7 cellular contexts compared by ENCODE assay signal in the genomic region with DNA sequence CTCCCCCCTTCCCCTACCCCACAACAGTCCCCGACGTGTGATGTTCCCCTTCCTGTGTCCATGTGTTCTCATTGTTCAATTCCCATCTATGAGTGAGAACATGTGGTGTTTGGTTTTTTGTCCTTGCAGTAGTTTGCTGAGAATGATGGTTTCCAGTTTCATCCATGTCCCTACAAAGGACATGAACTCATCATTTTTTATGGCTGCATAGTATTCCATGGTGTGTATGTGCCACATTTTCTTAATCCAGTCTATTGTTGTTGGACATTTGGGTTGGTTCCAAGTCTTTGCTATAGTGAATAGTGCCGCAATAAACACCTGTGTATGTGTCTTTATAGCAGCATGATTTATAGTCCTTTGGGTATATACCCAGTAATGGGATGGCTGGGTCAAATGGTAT. TPM values are rescaled to one million over a fixed set of nuclear protein-coding genes. Genes with fewer than 3 reads are reported as not detected.
"Had no signal": no experiment of that assay in that cellular context is flagged by ENCODE, and none has a peak within 500 bp of the region (broad histone marks: within the 10 kb centered on the region; RNA-seq: fewer than 3 reads in every experiment).

No MANE protein-coding gene starts in this region.

RNA-seq across cellular contexts. Expression of gene SPDYE16, which starts 18.2 kb away (rescaled TPM):
- total RNA-seq: activated T-helper 1 cell treated with anti-CD3 and anti-CD28 coated beads, Interleukin-12 subunit alpha, Interleukin-12 subunit beta, Interleukin-2, Interleukin-4 antibody, amounts not matched to agents 30 ng/mL and 10 ng/mL and 1 ng/mL, durations not matched to agents 14 hours and 24 hours and 36 hours; ascending aorta; astrocyte; bronchial epithelial cell; cardiac septum; chondrocyte had no signal

RNA-seq across cellular contexts. Expression of gene UPK3B, which starts 51.0 kb away (rescaled TPM):
- total RNA-seq: activated naive CD8-positive, alpha-beta T cell treated with anti-CD3 and anti-CD28 coated beads for 36 hours had no signal
